8 cellular contexts compared by ENCODE assay signal in genomic region chr2:85355073-85355410, GRCh38. TPM values are rescaled to one million over a fixed set of nuclear protein-coding genes. Genes with fewer than 3 reads are reported as not detected.
A peak's percentile ranks its signal among the peaks of the same experiment; 100 is the strongest.
DNase-seq lines count a peak whose midpoint lies in the region; ATAC-seq, FAIRE-seq and TF ChIP-seq lines count a peak whose summit lies in the region.

No MANE protein-coding gene starts in this region.

- no peak overlapping the region for H2BK5ac ChIP-seq in mesenchymal stem cell (ENCODE audit: low read depth, low read length, poor library complexity, severe bottlenecking)

- H3K4me3 ChIP-seq in K562 (peak overlapping the region; percentile 83), mesenchymal stem cell (ENCODE audit: insufficient read depth in 1 of 2, low read depth in 1 of 2, low read length in 2 of 2) (peak overlapping the region; percentile 87 to 98)

- 4% methylated on average over 10 of the region's 10 CpGs for WGBS in K562 (ENCODE audit: insufficient coverage, low coverage, missing lambda C conversion rate)
- 18% methylated on average over 10 of the region's 10 CpGs for WGBS in mesenchymal stem cell

- no peak overlapping the region for H2BK15ac ChIP-seq in mesenchymal stem cell (ENCODE audit: low read depth, poor library complexity, severe bottlenecking)

- no peak overlapping the region for H2AK5ac ChIP-seq in mesenchymal stem cell (ENCODE audit: low read length, severe bottlenecking)

- H3K9ac ChIP-seq in K562 (ENCODE audit: insufficient read depth in 1 of 2, low read depth in 2 of 2, low read length in 2 of 2) (peak overlapping the region; percentile 91 to 94), mesenchymal stem cell (ENCODE audit: low read length) (peak overlapping the region; percentile 98)

- TF ChIP-seq POLR2A in K562 (conservative IDR thresholded peaks at IDR 0.05): no peak

- no peak overlapping the region for H2BK12ac ChIP-seq in mesenchymal stem cell (ENCODE audit: low read length in 2 of 2)

- peak overlapping the region; percentile 19 for H4K91ac ChIP-seq in mesenchymal stem cell (ENCODE audit: low read length)

- H3K14ac ChIP-seq in mesenchymal stem cell (ENCODE audit: low read length in 2 of 2): peak overlapping the region in 1 of 2 experiments; percentile 37

- CTCF ChIA-PET in K562 (lab: Yijun Ruan, JAX; ENCODE audit: low intra/inter-chr PET ratio): no interaction called here

- H3K4me1 ChIP-seq in K562 (replicated peaks in 1 of 2; ENCODE audit: control insufficient read depth in 2 of 2, insufficient read depth in 2 of 2, low read length in 2 of 2): peaks cover 9 to 15% of the 10 kb centered on the region in 2 experiments
- peaks cover 11% of the 10 kb centered on the region for H3K4me1 ChIP-seq in mesenchymal stem cell (ENCODE audit: control insufficient read depth, insufficient read depth, low read depth, low read length)

- POLR2A ChIA-PET in K562 (lab: Yijun Ruan, JAX): interaction anchor here (0.7 to 2.5 kb wide), 12 partner anchors 10 to 240 kb away, joined by 3 to 15 read pairs (median 6); partner anchors contain the start of genes MAT2A and RNF181

- H4K8ac ChIP-seq in mesenchymal stem cell (ENCODE audit: low read length): peak overlapping the region; percentile 66

- TF ChIP-seq RAD21 in K562 (CRISPR knock-in tag; conservative IDR thresholded peaks at IDR 0.05 in 1 of 2, IDR thresholded peaks at IDR 0.05 in 1 of 2): no peak

- peaks cover 34% of the 10 kb centered on the region for H3K79me1 ChIP-seq in mesenchymal stem cell (replicated peaks; ENCODE audit: low read length, poor library complexity, severe bottlenecking)

- BruUV-seq in K562 (replicated peaks; lab: Mats Ljungman, UMichigan): TSS peak; percentile 75

- no peak for TF ChIP-seq CTCF in K562 (IDR thresholded peaks at IDR 0.05 in 2 of 3, conservative IDR thresholded peaks at IDR 0.05 in 1 of 3; ENCODE audit: insufficient read depth in 2 of 3, low read depth in 1 of 3, low read length in 3 of 3)

- no peak overlapping the region for H3K23ac ChIP-seq in mesenchymal stem cell (ENCODE audit: low read length in 2 of 2)

- H3K79me2 ChIP-seq in K562 (ENCODE audit: control insufficient read depth, insufficient read depth, low read length): peaks cover 32% of the 10 kb centered on the region

- H3K4ac ChIP-seq in mesenchymal stem cell (ENCODE audit: low read depth in 1 of 2, low read length in 2 of 2): peak overlapping the region in 1 of 2 experiments; percentile 71

- H3K27me3 ChIP-seq in K562 (ENCODE audit: control insufficient read depth in 2 of 2, insufficient read depth in 2 of 2, low read length in 2 of 2): no peaks in the 10 kb centered on the region
- no peaks in the 10 kb centered on the region for H3K27me3 ChIP-seq in mesenchymal stem cell (ENCODE audit: control insufficient read depth in 1 of 2, insufficient read depth in 1 of 2, low read length in 2 of 2)

- intact Hi-C loops in K562 (cut with micrococcal nuclease): no loop called here

- TF ChIP-seq EP300 in K562 (IDR thresholded peaks at IDR 0.05; ENCODE audit: low read length): no peak

- ATAC-seq in GM19023 (IDR thresholded peaks at IDR 0.05; ENCODE audit: unreplicated experiment) (peak; percentile 12), HG03342 (IDR thresholded peaks at IDR 0.05; ENCODE audit: unreplicated experiment) (peak; percentile 4), K562 (peak; percentile 4)

- H3K27ac ChIP-seq in K562 (ENCODE audit: extremely low read depth, low read depth, low read length) (peak overlapping the region; percentile 84), mesenchymal stem cell (ENCODE audit: low read length, poor library complexity, severe bottlenecking) (no peak overlapping the region)

- no peaks in the 10 kb centered on the region for H3K9me3 ChIP-seq in K562 (replicated peaks; ENCODE audit: control insufficient read depth, insufficient read depth, low read depth, low read length)
- no peaks in the 10 kb centered on the region for H3K9me3 ChIP-seq in mesenchymal stem cell (ENCODE audit: control insufficient read depth, low read length)

- in situ Hi-C loops in K562 (cut with MboI): no loop called here

- H2AFZ ChIP-seq in K562 (ENCODE audit: low read depth, low read length): peak overlapping the region; percentile 97
- H2AFZ ChIP-seq in mesenchymal stem cell (ENCODE audit: low read depth, low read length): peak overlapping the region; percentile 87

- DNase-seq in K562 (ENCODE audit: extremely low read depth in 1 of 4, low spot score in 3 of 4) (peak in 2 of 4 experiments; percentile 11 to 24), mesenchymal stem cell (no peak), NCI-H2081 (lab: John Stamatoyannopoulos, UW) (no peak), HuH-7.5 (ENCODE audit: low spot score) (no peak)
- no peak for DNase-seq in stimulated activated CD4-positive, alpha-beta T cell treated with anti-CD3 and anti-CD28 coated beads, Interleukin-4, amount 100 ng/mL, for 4 hours
- DNase-seq in activated CD4-positive, CD25-positive, alpha-beta regulatory T cell (lab: John Stamatoyannopoulos, UW): no peak

- no peaks in the 10 kb centered on the region for H3K9me1 ChIP-seq in K562 (ENCODE audit: control insufficient read depth, insufficient read depth, low read length)

- H3K36me3 ChIP-seq in K562 (ENCODE audit: control insufficient read depth, insufficient read depth, low read length) (peaks cover 51% of the 10 kb centered on the region; the same call in 2 of the 3 replicates), mesenchymal stem cell (ENCODE audit: control insufficient read depth in 1 of 2, insufficient read depth in 2 of 2, low read depth in 1 of 2, low read length in 2 of 2) (peaks cover 17 to 52% of the 10 kb centered on the region in 2 experiments)

- H2BK120ac ChIP-seq in mesenchymal stem cell (ENCODE audit: low read depth, low read length): no peak overlapping the region

- no peaks in the 10 kb centered on the region for H4K20me1 ChIP-seq in K562 (replicated peaks; ENCODE audit: control insufficient read depth, insufficient read depth, low read length)

- no peak for FAIRE-seq in K562 (lab: Jason Lieb, UNC)

- H3K4me2 ChIP-seq in K562 (ENCODE audit: insufficient read depth, low read length) (peak overlapping the region; percentile 100), mesenchymal stem cell (ENCODE audit: low read length, poor library complexity, severe bottlenecking) (peak overlapping the region; percentile 82)

- H3K18ac ChIP-seq in mesenchymal stem cell (ENCODE audit: low read depth in 1 of 2, low read length in 2 of 2): peak overlapping the region; percentile 67 to 86

RNA-seq across cellular contexts. Expression of gene ELMOD3, which starts 0.5 kb away (rescaled TPM):
- 51.6 and 62.7 TPM in 2 replicates for total RNA-seq in K562 (2011; cell fraction: chromatin; rRNA removed; ENCODE audit: low replicate concordance)
- total RNA-seq in K562 (2011; cell fraction: nucleolus; rRNA removed): 34.3 and 36.0 TPM in 2 replicates
- total RNA-seq in K562 (2011; cell fraction: nucleoplasm; rRNA removed): 37.3 and 43.5 TPM in 2 replicates
- 6.2 and 9.8 TPM in 2 replicates for total RNA-seq in K562 (2014; rRNA removed)
- 10.5 and 11.6 TPM in 2 replicates for total RNA-seq in K562 (2014; rRNA removed; fragmentation: Illumina TruSeq; extraction: Trizol)
- total RNA-seq in K562 (2015; rRNA removed; fragmentation: Illumina TruSeq; extraction: Trizol): 12.4 and 14.5 TPM in 2 replicates
- 7.8 and 9.2 TPM in 2 replicates for total RNA-seq in K562 (2021)
- polyA plus RNA-seq in K562 (2011; rRNA removed): 14.5 and 18.7 TPM in 2 replicates
- 11.4 and 12.2 TPM in 2 replicates for polyA plus RNA-seq in K562 (2011; cell fraction: cytosol; rRNA removed)
- 29.7 and 49.5 TPM in 2 replicates for polyA plus RNA-seq in K562 (2011; cell fraction: nucleus; rRNA removed)
- 8.8 and 16.0 TPM in 2 replicates for polyA plus RNA-seq in K562 (2012)
- 11.1 and 14.3 TPM in 2 replicates for polyA plus RNA-seq in K562 (2014; fragmentation: Illumina TruSeq; extraction: Trizol)
- 1 to 10 TPM; 2.7 to 6.4 TPM for polyA plus RNA-seq in K562 (2014; fragmentation: Nextera tagmentation; extraction: Ambion mirVana)
- 14.5 and 14.6 TPM in 2 replicates for polyA plus RNA-seq in K562 (2014; rRNA removed)
- 11.0 and 17.1 TPM in 2 replicates for polyA minus RNA-seq in K562 (2011; rRNA and poly(A)+ RNA removed)
- 2.5 and 4.8 TPM in 2 replicates for polyA minus RNA-seq in K562 (2011; cell fraction: cytosol; rRNA and poly(A)+ RNA removed)
- 11.9 and 12.7 TPM in 2 replicates for polyA minus RNA-seq in K562 (2011; cell fraction: nucleus; rRNA and poly(A)+ RNA removed)
- 7.1 TPM for polyA plus RNA-seq in mesenchymal stem cell (2013, experiment 1 of 2)
- 7.6 TPM for polyA plus RNA-seq in mesenchymal stem cell (2013, experiment 2 of 2)

RNA-seq across cellular contexts. Expression of gene RETSAT, which starts 0.7 kb away (rescaled TPM):
- total RNA-seq in K562 (2011; cell fraction: chromatin; rRNA removed; ENCODE audit: low replicate concordance): 45.6 and 82.8 TPM in 2 replicates
- total RNA-seq in K562 (2011; cell fraction: nucleolus; rRNA removed): 68.5 and 68.6 TPM in 2 replicates
- 61.2 and 66.1 TPM in 2 replicates for total RNA-seq in K562 (2011; cell fraction: nucleoplasm; rRNA removed)
- total RNA-seq in K562 (2014; rRNA removed): 12.3 and 15.6 TPM in 2 replicates
- 13.2 and 14.4 TPM in 2 replicates for total RNA-seq in K562 (2014; rRNA removed; fragmentation: Illumina TruSeq; extraction: Trizol)
- total RNA-seq in K562 (2015; rRNA removed; fragmentation: Illumina TruSeq; extraction: Trizol): 17.9 and 20.0 TPM in 2 replicates
- total RNA-seq in K562 (2021): 19.5 and 20.1 TPM in 2 replicates
- 16.8 and 18.3 TPM in 2 replicates for polyA plus RNA-seq in K562 (2011; rRNA removed)
- 16.5 and 17.9 TPM in 2 replicates for polyA plus RNA-seq in K562 (2011; cell fraction: cytosol; rRNA removed)
- 58.2 and 61.1 TPM in 2 replicates for polyA plus RNA-seq in K562 (2011; cell fraction: nucleus; rRNA removed)
- 18.6 and 29.4 TPM in 2 replicates for polyA plus RNA-seq in K562 (2012)
- 18.7 and 21.6 TPM in 2 replicates for polyA plus RNA-seq in K562 (2014; fragmentation: Illumina TruSeq; extraction: Trizol)
- 1 to 10 TPM; 1.9 to 5.6 TPM for polyA plus RNA-seq in K562 (2014; fragmentation: Nextera tagmentation; extraction: Ambion mirVana)
- polyA plus RNA-seq in K562 (2014; rRNA removed): 13.8 and 16.5 TPM in 2 replicates
- polyA minus RNA-seq in K562 (2011; rRNA and poly(A)+ RNA removed): 17.0 and 18.0 TPM in 2 replicates
- 13.9 and 14.6 TPM in 2 replicates for polyA minus RNA-seq in K562 (2011; cell fraction: cytosol; rRNA and poly(A)+ RNA removed)
- polyA minus RNA-seq in K562 (2011; cell fraction: nucleus; rRNA and poly(A)+ RNA removed): 17.0 and 26.4 TPM in 2 replicates
- 33.6 TPM for polyA plus RNA-seq in mesenchymal stem cell (2013, experiment 1 of 2)
- polyA plus RNA-seq in mesenchymal stem cell (2013, experiment 2 of 2): 34.3 TPM

RNA-seq across cellular contexts. Expression of gene TGOLN2, which starts 27.3 kb away (rescaled TPM):
- total RNA-seq in K562 (2011; cell fraction: chromatin; rRNA removed; ENCODE audit: low replicate concordance): 117 and 121 TPM in 2 replicates
- 73.6 and 84.5 TPM in 2 replicates for total RNA-seq in K562 (2011; cell fraction: nucleolus; rRNA removed)
- 118 and 151 TPM in 2 replicates for total RNA-seq in K562 (2011; cell fraction: nucleoplasm; rRNA removed)
- total RNA-seq in K562 (2014; rRNA removed) (35.9 and 40.7 TPM in 2 replicates), K562 (2014; rRNA removed; fragmentation: Illumina TruSeq; extraction: Trizol) (28.3 and 32.1 TPM in 2 replicates), K562 (2015; rRNA removed; fragmentation: Illumina TruSeq; extraction: Trizol) (30.7 and 31.9 TPM in 2 replicates), K562 (2021) (47.4 and 48.0 TPM in 2 replicates)
- polyA plus RNA-seq in K562 (2011; rRNA removed) (38.9 and 61.7 TPM in 2 replicates), K562 (2014; fragmentation: Illumina TruSeq; extraction: Trizol) (60.5 and 66.5 TPM in 2 replicates), K562 (2014; fragmentation: Nextera tagmentation; extraction: Ambion mirVana) (10 to 100 TPM; 13.0 to 18.0 TPM), K562 (2014; rRNA removed) (52.1 and 53.1 TPM in 2 replicates)
- 33.8 and 36.9 TPM in 2 replicates for polyA plus RNA-seq in K562 (2011; cell fraction: cytosol; rRNA removed)
- polyA plus RNA-seq in K562 (2011; cell fraction: nucleus; rRNA removed): 42.9 and 60.6 TPM in 2 replicates
- polyA plus RNA-seq in K562 (2012): 35.4 and 54.6 TPM in 2 replicates
- 27.2 and 44.1 TPM in 2 replicates for polyA minus RNA-seq in K562 (2011; rRNA and poly(A)+ RNA removed)
- polyA minus RNA-seq in K562 (2011; cell fraction: cytosol; rRNA and poly(A)+ RNA removed): 19.2 and 19.4 TPM in 2 replicates
- polyA minus RNA-seq in K562 (2011; cell fraction: nucleus; rRNA and poly(A)+ RNA removed): 25.9 and 26.5 TPM in 2 replicates
- polyA plus RNA-seq in mesenchymal stem cell (2013, experiment 1 of 2): 124 TPM
- polyA plus RNA-seq in mesenchymal stem cell (2013, experiment 2 of 2): 124 TPM

RNA-seq across cellular contexts. Expression of gene CAPG, which starts 55.1 kb away (rescaled TPM):
- total RNA-seq in K562 (2011; cell fraction: chromatin; rRNA removed; ENCODE audit: low replicate concordance): 12.5 and 27.5 TPM in 2 replicates
- total RNA-seq in K562 (2011; cell fraction: nucleolus; rRNA removed): 22.3 and 22.9 TPM in 2 replicates
- total RNA-seq in K562 (2011; cell fraction: nucleoplasm; rRNA removed): 12.0 and 16.9 TPM in 2 replicates
- total RNA-seq in K562 (2014; rRNA removed) (59.5 and 80.5 TPM in 2 replicates), K562 (2014; rRNA removed; fragmentation: Illumina TruSeq; extraction: Trizol) (18.9 and 25.3 TPM in 2 replicates), K562 (2015; rRNA removed; fragmentation: Illumina TruSeq; extraction: Trizol) (82.9 and 85.5 TPM in 2 replicates), K562 (2021) (56.0 and 59.5 TPM in 2 replicates)
- polyA plus RNA-seq in K562 (2011; rRNA removed) (64.7 and 70.7 TPM in 2 replicates), K562 (2014; fragmentation: Illumina TruSeq; extraction: Trizol) (39.4 and 48.0 TPM in 2 replicates), K562 (2014; fragmentation: Nextera tagmentation; extraction: Ambion mirVana) (10 to 100 TPM; 10.6 to 21.7 TPM), K562 (2014; rRNA removed) (83.4 and 90.4 TPM in 2 replicates)
- 65.8 and 109 TPM in 2 replicates for polyA plus RNA-seq in K562 (2011; cell fraction: cytosol; rRNA removed)
- polyA plus RNA-seq in K562 (2011; cell fraction: nucleus; rRNA removed): 41.7 and 43.1 TPM in 2 replicates
- polyA plus RNA-seq in K562 (2012): 96.2 and 154 TPM in 2 replicates
- 14.5 and 26.8 TPM in 2 replicates for polyA minus RNA-seq in K562 (2011; rRNA and poly(A)+ RNA removed)
- 16.9 and 25.1 TPM in 2 replicates for polyA minus RNA-seq in K562 (2011; cell fraction: cytosol; rRNA and poly(A)+ RNA removed)
- 11.3 and 15.8 TPM in 2 replicates for polyA minus RNA-seq in K562 (2011; cell fraction: nucleus; rRNA and poly(A)+ RNA removed)
- 109 TPM for polyA plus RNA-seq in mesenchymal stem cell (2013, experiment 1 of 2)
- 105 TPM for polyA plus RNA-seq in mesenchymal stem cell (2013, experiment 2 of 2)
